ENCODE assay signal across 11 cellular contexts in genomic region chr14:70810621-70811020, GRCh38. TPM values are rescaled to one million over a fixed set of nuclear protein-coding genes. Genes with fewer than 3 reads are reported as not detected.
A peak's percentile ranks its signal among the peaks of the same experiment; 100 is the strongest.
DNase-seq lines count a peak whose midpoint lies in the region; FAIRE-seq and TF ChIP-seq lines count a peak whose summit lies in the region.
"Had no signal": no experiment of that assay in that cellular context is flagged by ENCODE, and none has a peak within 500 bp of the region (broad histone marks: within the 10 kb centered on the region; RNA-seq: fewer than 3 reads in every experiment).

No MANE protein-coding gene starts in this region.

- no peak overlapping the region for H3K27ac ChIP-seq in A673 (ENCODE audit: low read depth, low read length, poor library complexity, severe bottlenecking)
- H3K27ac ChIP-seq in HEK293 (ENCODE audit: extremely low read depth, low read depth, low read length) = peak overlapping the region; percentile 64; the same call in 1 of the 2 replicates
- no peak overlapping the region for H3K27ac ChIP-seq in kidney (ENCODE audit: low read depth in 2 of 2, low read length in 2 of 2)

- no peak overlapping the region for H3K9ac ChIP-seq in kidney (ENCODE audit: low read length in 2 of 2)

- DNase-seq in A673 (ENCODE audit: low spot score) (no peak), bronchial epithelial cell (ENCODE audit: low read depth) (no peak), kidney (no peak), GM10248 (ENCODE audit: extremely low spot score) (no peak), H4 (ENCODE audit: low spot score) (no peak), endothelial cell (ENCODE audit: low spot score) (no peak)
- no peak for DNase-seq in activated CD4-positive, alpha-beta T cell treated with anti-CD3 and anti-CD28 coated beads, Interleukin-2, amount 10 ng/mL, durations not matched to agents 7 days and 5 days
- DNase-seq: NCI-H1436, NCI-H524 treated with DMSO at 0.1 percent for 48 hours, posterior cingulate gyrus had no signal

- POLR2A ChIA-PET in A673 (lab: Charles Lee; ENCODE audit: low non-redundant PET) (no interaction called here), HEK293 (lab: Yijun Ruan, JAX) (interaction anchor here (0.6 to 2.1 kb wide), 3 partner anchors 12 to 203 kb away, joined by 5 to 17 read pairs (median 9); no protein-coding TSS in a partner anchor), GM10248 (lab: Yijun Ruan, JAX) (no interaction called here)
- POLR2A ChIA-PET in activated CD4-positive, alpha-beta T cell treated with anti-CD3 and anti-CD28 coated beads, Interleukin-2, amount 10 ng/mL, durations not matched to agents 7 days and 5 days (lab: Charles Lee) = interaction anchor here (1.6 kb wide), 1 partner anchor 76 kb away, joined by 3 read pairs; no protein-coding TSS in a partner anchor

- no peaks in the 10 kb centered on the region for H3K9me3 Mint-ChIP-seq in activated CD4-positive, alpha-beta T cell treated with anti-CD3 and anti-CD28 coated beads, Interleukin-2, amount 10 ng/mL, durations not matched to agents 7 days and 5 days
- no peaks in the 10 kb centered on the region for H3K9me3 Mint-ChIP-seq in endothelial cell (ENCODE audit: unreplicated experiment)

- intact Hi-C loops in A673 (cut with micrococcal nuclease; ENCODE audit: unreplicated experiment) (no loop called here), kidney (cut with DNase I) (loop anchor here (10.0 kb wide), 1 partner anchor 164 kb away; no protein-coding TSS in a partner anchor)

- CTCF ChIA-PET in A673 (lab: Charles Lee) = no interaction called here
- CTCF ChIA-PET in HEK293 (lab: Yijun Ruan, JAX) = no interaction called here
- CTCF ChIA-PET in GM10248 (lab: Yijun Ruan, JAX) = interaction anchor here (1.6 to 2.9 kb wide), 3 partner anchors 8 to 209 kb away, joined by 4 to 31 read pairs (median 6); no protein-coding TSS in a partner anchor
- CTCF ChIA-PET in activated CD4-positive, alpha-beta T cell treated with anti-CD3 and anti-CD28 coated beads, Interleukin-2, amount 10 ng/mL, durations not matched to agents 7 days and 5 days (lab: Charles Lee) = interaction anchor here (2.8 to 3.9 kb wide), 2 partner anchors 9 to 96 kb away, joined by 11 to 38 read pairs; partner anchors contain the start of gene PCNX1

- H3K36me3 Mint-ChIP-seq in activated CD4-positive, alpha-beta T cell treated with anti-CD3 and anti-CD28 coated beads, Interleukin-2, amount 10 ng/mL, durations not matched to agents 7 days and 5 days (ENCODE audit: low read depth) = no peaks in the 10 kb centered on the region
- no peaks in the 10 kb centered on the region for H3K36me3 Mint-ChIP-seq in endothelial cell (ENCODE audit: low read depth, unreplicated experiment)

- TF ChIP-seq CTCF in A673 (conservative IDR thresholded peaks at IDR 0.05; ENCODE audit: low read depth, low read length) (no peak), HEK293 (tag by site-specific recombination; IDR thresholded peaks at IDR 0.05) (no peak), bronchial epithelial cell (IDR thresholded peaks at IDR 0.05; ENCODE audit: insufficient read depth, low read length, severe bottlenecking) (no peak), kidney (IDR thresholded peaks at IDR 0.05; ENCODE audit: borderline replicate concordance, extremely low read depth, insufficient read depth) (no peak), GM10248 (IDR thresholded peaks at IDR 0.05; ENCODE audit: control extremely low read depth, extremely low read depth, low read depth, missing control alignments) (no peak), endothelial cell (IDR thresholded peaks at IDR 0.05; ENCODE audit: unreplicated experiment) (no peak)

- no peaks in the 10 kb centered on the region for H3K36me3 ChIP-seq in A673 (ENCODE audit: insufficient read depth, low read length, poor library complexity, severe bottlenecking)
- no peaks in the 10 kb centered on the region for H3K36me3 ChIP-seq in HEK293 (ENCODE audit: control insufficient read depth in 2 of 2, insufficient read depth in 1 of 2, low read length in 2 of 2)
- peaks cover 2% of the 10 kb centered on the region for H3K36me3 ChIP-seq in bronchial epithelial cell (ENCODE audit: control insufficient read depth, insufficient read depth, low read length)
- no peaks in the 10 kb centered on the region for H3K36me3 ChIP-seq in kidney (ENCODE audit: control insufficient read depth in 1 of 2, insufficient read depth in 2 of 2, low read length in 2 of 2)

- H3K27me3 ChIP-seq in A673 (replicated peaks; ENCODE audit: insufficient read depth, low read depth, low read length, poor library complexity) = peaks cover 4% of the 10 kb centered on the region
- no peaks in the 10 kb centered on the region for H3K27me3 ChIP-seq in bronchial epithelial cell (ENCODE audit: control insufficient read depth, insufficient read depth, low read length)

- H3K9me3 ChIP-seq in A673 (ENCODE audit: low read depth, low read length, poor library complexity, severe bottlenecking) (no peaks in the 10 kb centered on the region), HEK293 (ENCODE audit: control insufficient read depth, insufficient read depth, low read depth, low read length) (no peaks in the 10 kb centered on the region), kidney (ENCODE audit: control insufficient read depth in 1 of 2, low read length in 2 of 2) (no peaks in the 10 kb centered on the region)

- FAIRE-seq in bronchial epithelial cell (lab: Jason Lieb, UNC) (no peak), kidney (lab: Jason Lieb, UNC) (no peak)

- H3K4me1 ChIP-seq in A673 (ENCODE audit: insufficient read depth, low read length, poor library complexity, severe bottlenecking) (no peaks in the 10 kb centered on the region), HEK293 (ENCODE audit: control insufficient read depth, insufficient read depth, low read length) (peaks cover 4% of the 10 kb centered on the region; the same call in 1 of the 2 replicates), kidney (ENCODE audit: control insufficient read depth in 1 of 2, insufficient read depth in 1 of 2, low read depth in 1 of 2, low read length in 2 of 2) (peaks cover 2 to 6% of the 10 kb centered on the region in 2 donors)

- no peak overlapping the region for H3K4me3 Mint-ChIP-seq in activated CD4-positive, alpha-beta T cell treated with anti-CD3 and anti-CD28 coated beads, Interleukin-2, amount 10 ng/mL, durations not matched to agents 7 days and 5 days
- no peak overlapping the region for H3K4me3 Mint-ChIP-seq in endothelial cell (ENCODE audit: unreplicated experiment)

- peak overlapping the region; percentile 78 for H3K4me3 ChIP-seq in A673 (ENCODE audit: low read depth, low read length, poor library complexity, severe bottlenecking)
- peak overlapping the region; percentile 85; the same call in 1 of the 2 replicates for H3K4me3 ChIP-seq in HEK293 (ENCODE audit: low read depth, low read length)
- H3K4me3 ChIP-seq in bronchial epithelial cell (ENCODE audit: low read depth, low read length) = peak overlapping the region; percentile 86
- peak overlapping the region; percentile 65 to 83 for H3K4me3 ChIP-seq in kidney (ENCODE audit: low read length in 2 of 2)

- H3K27ac Mint-ChIP-seq in activated CD4-positive, alpha-beta T cell treated with anti-CD3 and anti-CD28 coated beads, Interleukin-2, amount 10 ng/mL, durations not matched to agents 7 days and 5 days = no peak overlapping the region
- no peak overlapping the region for H3K27ac Mint-ChIP-seq in endothelial cell (ENCODE audit: unreplicated experiment)

- peaks cover 4% of the 10 kb centered on the region for H3K27me3 Mint-ChIP-seq in activated CD4-positive, alpha-beta T cell treated with anti-CD3 and anti-CD28 coated beads, Interleukin-2, amount 10 ng/mL, durations not matched to agents 7 days and 5 days
- H3K27me3 Mint-ChIP-seq in endothelial cell (ENCODE audit: unreplicated experiment) = peaks cover 7% of the 10 kb centered on the region

- BruUV-seq in A673 (replicated peaks; lab: Mats Ljungman, UMichigan) = no TSS peak

- peaks cover 12% of the 10 kb centered on the region for H3K4me1 Mint-ChIP-seq in activated CD4-positive, alpha-beta T cell treated with anti-CD3 and anti-CD28 coated beads, Interleukin-2, amount 10 ng/mL, durations not matched to agents 7 days and 5 days
- peaks cover 9% of the 10 kb centered on the region for H3K4me1 Mint-ChIP-seq in endothelial cell (ENCODE audit: unreplicated experiment)

TF ChIP-seq in HEK293, 187 proteins besides CTCF, POLR2A, EP300 and RAD21 (continues in another document):
- TF ChIP-seq SETDB1 (IDR thresholded peaks at IDR 0.05; ENCODE audit: insufficient read length, low read length) (no peak), ZBTB17 (tag by site-specific recombination; IDR thresholded peaks at IDR 0.05) (peak; percentile 6; the same call in 1 of the 2 replicates), ZNF366 (tag by site-specific recombination; conservative IDR thresholded peaks at IDR 0.05) (0 out of 2 replicates have a peak, but pooled peaks have one; percentile 20), TSHZ1 (tag by site-specific recombination; IDR thresholded peaks at IDR 0.05; ENCODE audit: borderline replicate concordance) (no peak)

RNA-seq across cellular contexts. Expression of gene MAP3K9, which starts 1.3 kb away (rescaled TPM):
- total RNA-seq in A673 (2021) = 5.4 and 6.4 TPM in 2 replicates
- 11.6 and 13.8 TPM in 2 replicates for total RNA-seq in bronchial epithelial cell
- 8.3 TPM for total RNA-seq in kidney
- 1.0 TPM for polyA plus RNA-seq in kidney (ENCODE audit: insufficient read depth, low read depth, low replicate concordance)
- total RNA-seq in H4 (2014; rRNA removed; shearing (Covaris generic)) = 2.7 and 3.0 TPM in 2 replicates
- 1 to 10 TPM; 4.8 TPM for total RNA-seq in activated CD4-positive, alpha-beta T cell treated with anti-CD3 and anti-CD28 coated beads, Interleukin-2, amount 10 ng/mL, durations not matched to agents 7 days and 5 days
- total RNA-seq in endothelial cell (ENCODE audit: unreplicated experiment) = 8.6 TPM

Comparison
In these comparisons a context has a peak if more than half of its experiments do, and no peak if none do; other contexts are left out.
1. CTCF ChIA-PET loops: an anchor here in GM10248 (1.6 to 2.9 kb wide) and activated CD4-positive, alpha-beta T cell treated with anti-CD3 and anti-CD28 coated beads, Interleukin-2, amount 10 ng/mL, durations not matched to agents 7 days and 5 days (2.8 to 3.9 kb wide); none called in A673 and HEK293.
2. POLR2A ChIA-PET loops: an anchor here in HEK293 (0.6 to 2.1 kb wide) and activated CD4-positive, alpha-beta T cell treated with anti-CD3 and anti-CD28 coated beads, Interleukin-2, amount 10 ng/mL, durations not matched to agents 7 days and 5 days (1.6 kb wide); none called in A673 and GM10248.